ENCODE assay signal across 14 cellular contexts in genomic region chr2:120769787-120770120, GRCh38. TPM values are rescaled to one million over a fixed set of nuclear protein-coding genes. Genes with fewer than 3 reads are reported as not detected.
"Had no signal": no experiment of that assay in that cellular context is flagged by ENCODE, and none has a peak within 500 bp of the region (broad histone marks: within the 10 kb centered on the region; RNA-seq: fewer than 3 reads in every experiment).

No MANE protein-coding gene starts in this region.

- H3K9me3 Mint-ChIP-seq: activated B cell treated with CpG ODN at 0.5 μM for 24 hours; activated CD8-positive, alpha-beta T cell treated with anti-CD3 and anti-CD28 coated beads for 36 hours; nephron progenitor cell; stimulated activated effector memory CD8-positive, alpha-beta T cell treated with anti-CD3 and anti-CD28 coated beads, Interleukin-12 subunit alpha, Interleukin-12 subunit beta, amount 100 ng/mL, for 72 hours had no signal

- H3K27me3 Mint-ChIP-seq: activated B cell treated with CpG ODN at 0.5 μM for 24 hours; activated CD8-positive, alpha-beta T cell treated with anti-CD3 and anti-CD28 coated beads for 36 hours had no signal

- H3K27me3 ChIP-seq: pancreas, tibial artery had no signal

- FAIRE-seq: bronchial epithelial cell, keratinocyte, pancreas had no signal

- H3K36me3 Mint-ChIP-seq: stimulated activated effector memory CD8-positive, alpha-beta T cell treated with anti-CD3 and anti-CD28 coated beads, Interleukin-12 subunit alpha, Interleukin-12 subunit beta, amount 100 ng/mL, for 72 hours had no signal

- H3K27ac ChIP-seq: dorsolateral prefrontal cortex, pancreas, tibial artery had no signal

- H3K4me3 Mint-ChIP-seq: activated B cell treated with CpG ODN at 0.5 μM for 24 hours; activated CD8-positive, alpha-beta T cell treated with anti-CD3 and anti-CD28 coated beads for 36 hours; nephron progenitor cell; stimulated activated effector memory CD8-positive, alpha-beta T cell treated with anti-CD3 and anti-CD28 coated beads, Interleukin-12 subunit alpha, Interleukin-12 subunit beta, amount 100 ng/mL, for 72 hours had no signal

- DNase-seq: activated B cell treated with CpG ODN at 0.5 μM for 24 hours; activated CD4-positive, alpha-beta T cell treated with anti-CD3 and anti-CD28 coated beads for 48 hours; activated CD8-positive, alpha-beta T cell treated with anti-CD3 and anti-CD28 coated beads for 36 hours; activated T-cell treated with anti-CD3 and anti-CD28 coated beads, Interleukin-2, amount 50 U/mL, for 48 hours; anterior cingulate cortex; erythroblast; hippocampal formation had no signal

- H3K27ac Mint-ChIP-seq: activated B cell treated with CpG ODN at 0.5 μM for 24 hours; activated CD8-positive, alpha-beta T cell treated with anti-CD3 and anti-CD28 coated beads for 36 hours; nephron progenitor cell; stimulated activated effector memory CD8-positive, alpha-beta T cell treated with anti-CD3 and anti-CD28 coated beads, Interleukin-12 subunit alpha, Interleukin-12 subunit beta, amount 100 ng/mL, for 72 hours had no signal

- H3K9me3 ChIP-seq: pancreas, tibial artery had no signal

- H3K4me1 ChIP-seq: pancreas had no signal

- H3K4me1 Mint-ChIP-seq: activated B cell treated with CpG ODN at 0.5 μM for 24 hours; stimulated activated effector memory CD8-positive, alpha-beta T cell treated with anti-CD3 and anti-CD28 coated beads, Interleukin-12 subunit alpha, Interleukin-12 subunit beta, amount 100 ng/mL, for 72 hours had no signal

- ATAC-seq: activated CD8-positive, alpha-beta T cell treated with anti-CD3 and anti-CD28 coated beads for 36 hours; pancreas; stimulated activated effector memory CD8-positive, alpha-beta T cell treated with anti-CD3 and anti-CD28 coated beads, Interleukin-12 subunit alpha, Interleukin-12 subunit beta, amount 100 ng/mL, for 72 hours had no signal

RNA-seq across cellular contexts. Expression of gene GLI2, which starts 34.1 kb away (rescaled TPM):
- total RNA-seq: activated B cell treated with CpG ODN at 0.5 μM for 24 hours; activated CD8-positive, alpha-beta T cell treated with anti-CD3 and anti-CD28 coated beads for 36 hours had no signal
